Comparison of ENCODE assay signal across 38 cellular contexts in genomic region chr19:17460372-17461230, GRCh38. TPM values are rescaled to one million over a fixed set of nuclear protein-coding genes. Genes with fewer than 3 reads are reported as not detected.
"Had no signal": no experiment of that assay in that cellular context is flagged by ENCODE, and none has a peak within 500 bp of the region (broad histone marks: within the 10 kb centered on the region; RNA-seq: fewer than 3 reads in every experiment).

A gene with protein sequence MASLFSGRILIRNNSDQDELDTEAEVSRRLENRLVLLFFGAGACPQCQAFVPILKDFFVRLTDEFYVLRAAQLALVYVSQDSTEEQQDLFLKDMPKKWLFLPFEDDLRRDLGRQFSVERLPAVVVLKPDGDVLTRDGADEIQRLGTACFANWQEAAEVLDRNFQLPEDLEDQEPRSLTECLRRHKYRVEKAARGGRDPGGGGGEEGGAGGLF (minus strand): TSS chr19:17460926. CDS start chr19:17460869, 57 bp downstream.

- H3K27ac Mint-ChIP-seq: activated CD4-positive, alpha-beta T cell treated with anti-CD3 and anti-CD28 coated beads, Interleukin-2, amount 10 ng/mL, durations not matched to agents 24 days and 14 days; activated CD8-positive, alpha-beta T cell treated with anti-CD3 and anti-CD28 coated beads, Interleukin-2, amount 10 ng/mL, durations not matched to agents 7 days and 5 days; activated naive CD4-positive, alpha-beta T cell treated with anti-CD3 and anti-CD28 coated beads, Interleukin-2, amount 10 ng/mL, durations not matched to agents 7 days and 5 days; activated naive CD8-positive, alpha-beta T cell; activated naive CD8-positive, alpha-beta T cell treated with anti-CD3 and anti-CD28 coated beads, Interleukin-2, amount 50 U/mL, for 24 hours; brain had no signal

- H3K9me3 ChIP-seq: MG63 had no signal

- H3K36me3 Mint-ChIP-seq: activated naive CD4-positive, alpha-beta T cell treated with anti-CD3 and anti-CD28 coated beads, Interleukin-2, amount 10 ng/mL, durations not matched to agents 7 days and 5 days; activated naive CD8-positive, alpha-beta T cell; brain had no signal

- H3K4me3 ChIP-seq: MG63, PC-9 had no signal

- H3K4me2 ChIP-seq: PC-9 had no signal

- H3K36me3 ChIP-seq: MG63 had no signal

- H3K4me3 Mint-ChIP-seq: activated CD4-positive, alpha-beta T cell treated with anti-CD3 and anti-CD28 coated beads, Interleukin-2, amount 10 ng/mL, durations not matched to agents 24 days and 14 days; activated CD8-positive, alpha-beta T cell treated with anti-CD3 and anti-CD28 coated beads, Interleukin-2, amount 10 ng/mL, durations not matched to agents 7 days and 5 days; activated naive CD4-positive, alpha-beta T cell treated with anti-CD3 and anti-CD28 coated beads, Interleukin-2, amount 10 ng/mL, durations not matched to agents 7 days and 5 days; activated naive CD8-positive, alpha-beta T cell; activated naive CD8-positive, alpha-beta T cell treated with anti-CD3 and anti-CD28 coated beads, Interleukin-2, amount 50 U/mL, for 24 hours; activated T-cell treated with anti-CD3 and anti-CD28 coated beads, Interleukin-2, amount 50 U/mL, for 4 hours; brain had no signal

- ATAC-seq: activated CD8-positive, alpha-beta T cell treated with anti-CD3 and anti-CD28 coated beads, Interleukin-2, amount 10 ng/mL, durations not matched to agents 7 days and 5 days; activated naive CD8-positive, alpha-beta T cell treated with anti-CD3 and anti-CD28 coated beads, Interleukin-2, amount 50 U/mL, for 24 hours; activated T-cell treated with anti-CD3 and anti-CD28 coated beads, Interleukin-2, amount 50 U/mL, for 4 hours; Right ventricle myocardium inferior; SK-N-SH treated with all-trans-retinoic acid at 6 μM for 48 hours had no signal

- DNase-seq: activated CD4-positive, alpha-beta T cell treated with anti-CD3 and anti-CD28 coated beads, Interleukin-2, amount 10 ng/mL, durations not matched to agents 24 days and 14 days; activated CD4-positive, alpha-beta T cell treated with anti-CD3 and anti-CD28 coated beads, Interleukin-2, amount 50 U/mL, for 4 hours; activated CD8-positive, alpha-beta T cell treated with anti-CD3 and anti-CD28 coated beads, Interleukin-2, amount 10 ng/mL, durations not matched to agents 7 days and 5 days; activated effector memory CD4-positive, alpha-beta T cell treated with Interleukin-2 at 50 U/mL for 16 hours; activated naive CD4-positive, alpha-beta T cell treated with anti-CD3 and anti-CD28 coated beads, Interleukin-2, amount 10 ng/mL, durations not matched to agents 7 days and 5 days; activated naive CD8-positive, alpha-beta T cell treated with anti-CD3 and anti-CD28 coated beads, Interleukin-2, amount 50 U/mL, for 24 hours; activated T-cell treated with anti-CD3 and anti-CD28 coated beads for 4 hours; activated T-cell treated with anti-CD3 and anti-CD28 coated beads, Interleukin-2, amount 50 U/mL, for 4 hours; anterior cingulate cortex; caudate nucleus; cerebellar nuclear complex; Kasumi-1; KG1; MG63; NCI-H1048; NCI-H1105 treated with DMSO at 0.1 percent for 48 hours; NCI-H1436; NCI-H1694; NCI-H1930; NCI-H2081 treated with DMSO at 0.1 percent for 48 hours; NCI-H226; NCI-H446 treated with DMSO at 0.1 percent for 48 hours; NCI-H69; NK-92 treated with Interleukin-12 subunit alpha and Interleukin-12 subunit beta, amount 100 ng/mL, for 24 hours; PC-9; SIG-M5; T-helper 1 cell; T1000 had no signal

- H2AFZ ChIP-seq: PC-9 had no signal

- FAIRE-seq: bronchial epithelial cell, RCC 7860 had no signal

- H3K27ac ChIP-seq: PC-9, RWPE1 had no signal

- H3K4me1 Mint-ChIP-seq: activated naive CD4-positive, alpha-beta T cell treated with anti-CD3 and anti-CD28 coated beads, Interleukin-2, amount 10 ng/mL, durations not matched to agents 7 days and 5 days; activated naive CD8-positive, alpha-beta T cell treated with anti-CD3 and anti-CD28 coated beads, Interleukin-2, amount 50 U/mL, for 24 hours had no signal

RNA-seq across cellular contexts. Expression of the gene that starts here (rescaled TPM):
- total RNA-seq: activated CD4-positive, alpha-beta T cell treated with anti-CD3 and anti-CD28 coated beads, Interleukin-2, amount 10 ng/mL, durations not matched to agents 24 days and 14 days; activated CD8-positive, alpha-beta T cell treated with anti-CD3 and anti-CD28 coated beads, Interleukin-2, amount 10 ng/mL, durations not matched to agents 7 days and 5 days; activated T-cell treated with anti-CD3 and anti-CD28 coated beads, Interleukin-2, amount 50 U/mL, for 4 hours; bronchial epithelial cell; OCI-LY7; PC-9; Right ventricle myocardium inferior; SK-MEL-5; T-helper 2 cell treated with Interferon-gamma antibody and Interleukin-4, amounts not matched to agents 100 ng/mL and 5 ng/mL, for 36 hours had no signal
